In the genomic region with DNA sequence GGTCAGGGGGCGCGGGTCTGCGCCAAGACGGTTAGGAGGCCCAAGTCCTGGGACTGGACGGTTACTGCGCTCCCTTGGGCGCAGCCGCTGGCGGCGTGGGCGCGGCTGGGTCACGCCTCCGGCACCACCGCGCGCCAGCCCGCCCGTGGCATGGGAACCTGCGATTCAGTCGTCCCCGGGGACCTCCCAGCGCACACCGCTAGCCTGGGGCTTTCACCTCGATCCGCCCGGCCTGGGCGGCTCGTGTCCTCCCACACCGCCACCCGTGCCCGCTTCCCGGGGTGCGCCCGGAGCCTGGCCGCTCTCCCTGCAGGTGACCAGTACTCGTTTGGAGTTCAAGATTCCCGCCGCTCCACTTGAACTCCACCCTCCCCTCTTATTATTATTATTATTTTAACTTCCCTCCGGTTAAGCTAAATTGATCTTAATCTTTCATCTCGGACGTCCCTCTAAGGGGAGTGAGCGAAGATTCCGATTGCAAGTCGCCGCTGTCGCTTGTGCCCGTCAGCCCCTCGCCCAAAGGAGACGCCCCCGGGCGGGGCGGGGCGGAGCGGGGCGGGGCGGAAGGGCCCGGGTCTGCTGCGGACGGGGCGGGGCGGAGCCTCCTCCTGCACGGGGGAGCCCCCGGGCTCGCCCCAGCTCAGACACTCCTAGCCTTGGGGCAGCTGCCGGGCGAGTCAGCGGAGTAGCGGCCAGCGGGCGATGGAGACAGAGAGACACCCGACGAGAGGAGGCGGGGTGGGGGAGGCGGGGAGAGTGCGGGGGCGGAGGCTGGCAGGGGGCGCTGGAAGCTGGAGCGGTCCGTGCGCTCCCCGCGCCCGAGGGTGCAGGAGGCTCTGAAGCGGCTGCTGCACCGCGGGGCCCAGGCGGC, we compare ENCODE assay signal across 8 cellular contexts. TPM values are rescaled to one million over a fixed set of nuclear protein-coding genes. Genes with fewer than 3 reads are reported as not detected.
DNase-seq lines count a peak whose midpoint lies in the region; ATAC-seq and TF ChIP-seq lines count a peak whose summit lies in the region.

A gene with protein sequence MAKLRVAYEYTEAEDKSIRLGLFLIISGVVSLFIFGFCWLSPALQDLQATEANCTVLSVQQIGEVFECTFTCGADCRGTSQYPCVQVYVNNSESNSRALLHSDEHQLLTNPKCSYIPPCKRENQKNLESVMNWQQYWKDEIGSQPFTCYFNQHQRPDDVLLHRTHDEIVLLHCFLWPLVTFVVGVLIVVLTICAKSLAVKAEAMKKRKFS (plus strand): TSS at position 643 of the 871 bp plus-strand sequence. CDS start 445 bp downstream, outside the sequence.

- 1% methylated on average over 20 to 59 of the region's 88 CpGs for WGBS in upper lobe of left lung, 2 donors

- H3K27ac ChIP-seq in SJSA1 (no peak within 1 kb of the TSS), parathyroid adenoma (peak within 1 kb of the TSS; percentile 1), upper lobe of left lung (peak within 1 kb of the TSS; percentile 16 to 79 (median 37))

- TF ChIP-seq POLR2A in upper lobe of left lung (IDR thresholded peaks at IDR 0.05) = no peak

- H2AFZ ChIP-seq in parathyroid adenoma = peak within 1 kb of the TSS; percentile 94

- peak; percentile 16 for DNase-seq in DMS153 treated with DMSO at 0.1 percent for 48 hours (lab: John Stamatoyannopoulos, UW; ENCODE audit: unreplicated experiment)
- peak; percentile 27 to 45 for DNase-seq in SJSA1 (ENCODE audit: low read depth in 1 of 2, low spot score in 2 of 2)
- DNase-seq in activated naive CD4-positive, alpha-beta T cell treated with Interleukin-2 at 50 U/mL for 16 hours = peak; percentile 79
- peak; percentile 86 for DNase-seq in Right ventricle myocardium inferior (ENCODE audit: missing footprints)
- peak; percentile 61 to 93 for DNase-seq in upper lobe of left lung

- H3K4me2 ChIP-seq in parathyroid adenoma (ENCODE audit: low read length) = peak within 1 kb of the TSS; percentile 81

- peak within 1 kb of the TSS; percentile 39 for H3K4me3 ChIP-seq in SJSA1
- peak within 1 kb of the TSS; percentile 48 for H3K4me3 ChIP-seq in parathyroid adenoma (ENCODE audit: low read depth, low read length)
- peak within 1 kb of the TSS; percentile 74 to 88 (median 76) for H3K4me3 ChIP-seq in upper lobe of left lung

- H3K9me3 ChIP-seq in SJSA1 (replicated peaks) (no peaks in the 10 kb centered on the region), parathyroid adenoma (ENCODE audit: control insufficient read depth, low read length) (no peaks in the 10 kb centered on the region), upper lobe of left lung (no peaks in the 10 kb centered on the region)

- no peaks in the 10 kb centered on the region for H3K79me2 ChIP-seq in parathyroid adenoma

- ATAC-seq in GM21723 (IDR thresholded peaks at IDR 0.05; ENCODE audit: unreplicated experiment) (peak; percentile 91), Right ventricle myocardium inferior (peak; percentile 88), upper lobe of left lung (ENCODE audit: low FRiP score in 2 of 2) (peak; percentile 91 to 93)

- TF ChIP-seq CTCF in parathyroid adenoma (IDR thresholded peaks at IDR 0.05) (no peak), upper lobe of left lung (IDR thresholded peaks at IDR 0.05) (no peak)

- H3K27me3 ChIP-seq in SJSA1 (replicated peaks) (peaks cover 55% of the 10 kb centered on the region), parathyroid adenoma (ENCODE audit: control insufficient read depth, insufficient read depth, low read length) (no peaks in the 10 kb centered on the region), upper lobe of left lung (peaks cover 0 to 7% (median 0%) of the 10 kb centered on the region in 4 donors)

- no peak within 1 kb of the TSS for H3K9ac ChIP-seq in parathyroid adenoma

- no peaks in the 10 kb centered on the region for H3K36me3 ChIP-seq in SJSA1
- no peaks in the 10 kb centered on the region for H3K36me3 ChIP-seq in parathyroid adenoma (ENCODE audit: control insufficient read depth, insufficient read depth, low read length)
- no peaks in the 10 kb centered on the region for H3K36me3 ChIP-seq in upper lobe of left lung

- peaks cover 14% of the 10 kb centered on the region for H3K4me1 ChIP-seq in SJSA1 (replicated peaks)
- no peaks in the 10 kb centered on the region for H3K4me1 ChIP-seq in parathyroid adenoma
- H3K4me1 ChIP-seq in upper lobe of left lung = peaks cover 10 to 25% (median 12%) of the 10 kb centered on the region in 4 donors

- no peak for TF ChIP-seq RAD21 in Ishikawa (IDR thresholded peaks at IDR 0.05; ENCODE audit: low read depth)

- intact Hi-C loops in Right ventricle myocardium inferior (cut with DNase I) = loop anchor here (10.0 kb wide), 2 partner anchors 121 to 209 kb away; a partner anchor contains a TSS

- TF ChIP-seq EP300 in Ishikawa (IDR thresholded peaks at IDR 0.05; ENCODE audit: borderline replicate concordance) = no peak
- TF ChIP-seq EP300 in upper lobe of left lung (IDR thresholded peaks at IDR 0.05) = no peak

TF ChIP-seq in Ishikawa, 13 proteins besides CTCF, POLR2A, EP300 and RAD21:
- TF ChIP-seq NFIC (IDR thresholded peaks at IDR 0.05) = no peak
- TF ChIP-seq, protein P1, sequence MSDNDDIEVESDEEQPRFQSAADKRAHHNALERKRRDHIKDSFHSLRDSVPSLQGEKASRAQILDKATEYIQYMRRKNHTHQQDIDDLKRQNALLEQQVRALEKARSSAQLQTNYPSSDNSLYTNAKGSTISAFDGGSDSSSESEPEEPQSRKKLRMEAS (IDR thresholded peaks at IDR 0.05) = peak; percentile 63
- TF ChIP-seq, protein P2, sequence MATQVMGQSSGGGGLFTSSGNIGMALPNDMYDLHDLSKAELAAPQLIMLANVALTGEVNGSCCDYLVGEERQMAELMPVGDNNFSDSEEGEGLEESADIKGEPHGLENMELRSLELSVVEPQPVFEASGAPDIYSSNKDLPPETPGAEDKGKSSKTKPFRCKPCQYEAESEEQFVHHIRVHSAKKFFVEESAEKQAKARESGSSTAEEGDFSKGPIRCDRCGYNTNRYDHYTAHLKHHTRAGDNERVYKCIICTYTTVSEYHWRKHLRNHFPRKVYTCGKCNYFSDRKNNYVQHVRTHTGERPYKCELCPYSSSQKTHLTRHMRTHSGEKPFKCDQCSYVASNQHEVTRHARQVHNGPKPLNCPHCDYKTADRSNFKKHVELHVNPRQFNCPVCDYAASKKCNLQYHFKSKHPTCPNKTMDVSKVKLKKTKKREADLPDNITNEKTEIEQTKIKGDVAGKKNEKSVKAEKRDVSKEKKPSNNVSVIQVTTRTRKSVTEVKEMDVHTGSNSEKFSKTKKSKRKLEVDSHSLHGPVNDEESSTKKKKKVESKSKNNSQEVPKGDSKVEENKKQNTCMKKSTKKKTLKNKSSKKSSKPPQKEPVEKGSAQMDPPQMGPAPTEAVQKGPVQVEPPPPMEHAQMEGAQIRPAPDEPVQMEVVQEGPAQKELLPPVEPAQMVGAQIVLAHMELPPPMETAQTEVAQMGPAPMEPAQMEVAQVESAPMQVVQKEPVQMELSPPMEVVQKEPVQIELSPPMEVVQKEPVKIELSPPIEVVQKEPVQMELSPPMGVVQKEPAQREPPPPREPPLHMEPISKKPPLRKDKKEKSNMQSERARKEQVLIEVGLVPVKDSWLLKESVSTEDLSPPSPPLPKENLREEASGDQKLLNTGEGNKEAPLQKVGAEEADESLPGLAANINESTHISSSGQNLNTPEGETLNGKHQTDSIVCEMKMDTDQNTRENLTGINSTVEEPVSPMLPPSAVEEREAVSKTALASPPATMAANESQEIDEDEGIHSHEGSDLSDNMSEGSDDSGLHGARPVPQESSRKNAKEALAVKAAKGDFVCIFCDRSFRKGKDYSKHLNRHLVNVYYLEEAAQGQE (IDR thresholded peaks at IDR 0.05; ENCODE audit: low read depth) = no peak
- TF ChIP-seq ZBTB7A (IDR thresholded peaks at IDR 0.05; ENCODE audit: low read depth) = no peak
- peak; percentile 40; the same call in 1 of the 2 replicates for TF ChIP-seq YY1 (IDR thresholded peaks at IDR 0.05; ENCODE audit: low read depth)
- 0 out of 2 replicates have a peak, but pooled peaks have one; percentile 26 for TF ChIP-seq FOXM1 (IDR thresholded peaks at IDR 0.05; ENCODE audit: borderline replicate concordance, low read depth)
- TF ChIP-seq, protein P3, sequence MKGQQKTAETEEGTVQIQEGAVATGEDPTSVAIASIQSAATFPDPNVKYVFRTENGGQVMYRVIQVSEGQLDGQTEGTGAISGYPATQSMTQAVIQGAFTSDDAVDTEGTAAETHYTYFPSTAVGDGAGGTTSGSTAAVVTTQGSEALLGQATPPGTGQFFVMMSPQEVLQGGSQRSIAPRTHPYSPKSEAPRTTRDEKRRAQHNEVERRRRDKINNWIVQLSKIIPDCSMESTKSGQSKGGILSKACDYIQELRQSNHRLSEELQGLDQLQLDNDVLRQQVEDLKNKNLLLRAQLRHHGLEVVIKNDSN (IDR thresholded peaks at IDR 0.05) = 0 out of 2 replicates have a peak, but pooled peaks have one; percentile 19
- TF ChIP-seq EGR1 (IDR thresholded peaks at IDR 0.05) = peak; percentile 70
- TF ChIP-seq TEAD4 (IDR thresholded peaks at IDR 0.05) = no peak
- TF ChIP-seq TCF12 (IDR thresholded peaks at IDR 0.05; ENCODE audit: low read depth) = peak; percentile 38; the same call in 1 of the 2 replicates
- peak; percentile 59; the same call in 1 of the 2 replicates for TF ChIP-seq TAF1 (IDR thresholded peaks at IDR 0.05; ENCODE audit: low read depth)
- no peak for TF ChIP-seq CEBPB (IDR thresholded peaks at IDR 0.05)
- TF ChIP-seq CREB1 (IDR thresholded peaks at IDR 0.05; ENCODE audit: low read depth) = no peak

RNA-seq across cellular contexts. Expression of the gene that starts here (rescaled TPM):
- 0.09 and 0.21 TPM in 2 replicates for total RNA-seq in SJSA1 (2014; rRNA removed; shearing (Covaris generic))
- 1.6 TPM for total RNA-seq in Right ventricle myocardium inferior
- total RNA-seq in upper lobe of left lung = 1 to 10 TPM; 3.1 to 7.8 (median 5.0) TPM

Comparison
In these comparisons a context has a peak if more than half of its experiments do, and no peak if none do; other contexts are left out.
1. Peak in DNase-seq and H3K4me3 ChIP-seq in SJSA1; RNA of the gene not detected or under 1 TPM.
2. DNase-seq: peak in every context shown above with its lines; median percentile 86 in Right ventricle myocardium inferior; 79 in activated naive CD4-positive, alpha-beta T cell treated with Interleukin-2 at 50 U/mL for 16 hours; 77 in upper lobe of left lung; 36 in SJSA1; 16 in DMS153 treated with DMSO at 0.1 percent for 48 hours.